Comparison of ENCODE assay signal across 20 cellular contexts in the genomic region with DNA sequence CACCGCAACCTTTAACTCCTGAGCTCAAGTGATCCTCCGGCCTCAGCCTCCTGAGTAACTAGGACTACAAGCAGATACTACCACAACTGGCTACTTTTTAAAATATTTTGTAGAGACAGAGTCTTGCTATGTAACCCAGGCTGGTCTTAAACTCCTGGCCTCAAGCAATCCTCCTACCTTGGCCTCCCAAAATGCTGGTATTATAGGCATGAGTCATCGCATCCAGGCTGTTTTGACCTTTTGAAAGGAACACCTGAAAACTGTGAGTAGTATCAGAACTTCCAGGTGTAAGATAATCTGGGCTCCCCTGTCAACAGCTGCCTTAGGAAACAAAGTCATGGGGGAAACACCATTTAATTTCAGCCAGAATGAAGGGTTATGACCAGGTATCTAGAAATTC.
DNase-seq lines count a peak whose midpoint lies in the region; ATAC-seq, FAIRE-seq and TF ChIP-seq lines count a peak whose summit lies in the region.
"Had no signal": no experiment of that assay in that cellular context is flagged by ENCODE, and none has a peak within 500 bp of the region (broad histone marks: within the 10 kb centered on the region; RNA-seq: fewer than 3 reads in every experiment).

No MANE protein-coding gene starts in this region.

- peaks cover 37% of the 10 kb centered on the region for H3K36me3 Mint-ChIP-seq in activated CD8-positive, alpha-beta T cell treated with anti-CD3 and anti-CD28 coated beads for 36 hours (ENCODE audit: low read depth)
- peaks cover 66% of the 10 kb centered on the region for H3K36me3 Mint-ChIP-seq in activated CD8-positive, alpha-beta T cell treated with anti-CD3 and anti-CD28 coated beads, Interleukin-2, amount 10 ng/mL, durations not matched to agents 7 days and 5 days (ENCODE audit: low read depth)
- peaks cover 40% of the 10 kb centered on the region for H3K36me3 Mint-ChIP-seq in activated naive CD8-positive, alpha-beta T cell treated with anti-CD3 and anti-CD28 coated beads, Interleukin-2, amount 50 U/mL, for 24 hours (ENCODE audit: low read depth)

- TF ChIP-seq CTCF in activated CD8-positive, alpha-beta T cell treated with anti-CD3 and anti-CD28 coated beads for 36 hours (IDR thresholded peaks at IDR 0.05), result no peak
- no peak for TF ChIP-seq CTCF in neutrophil (IDR thresholded peaks at IDR 0.05)

- CTCF ChIA-PET in activated CD8-positive, alpha-beta T cell treated with anti-CD3 and anti-CD28 coated beads for 36 hours (lab: Charles Lee), result no interaction called here
- CTCF ChIA-PET in activated CD8-positive, alpha-beta T cell treated with anti-CD3 and anti-CD28 coated beads, Interleukin-2, amount 10 ng/mL, durations not matched to agents 7 days and 5 days (lab: Charles Lee), result interaction anchor here (0.9 kb wide), 2 partner anchors 13 to 29 kb away, joined by 3 read pairs; no protein-coding TSS in a partner anchor

- no peaks in the 10 kb centered on the region for H3K27me3 ChIP-seq in neutrophil
- H3K27me3 ChIP-seq: neural progenitor cell had no signal

- no peak for DNase-seq in activated CD8-positive, alpha-beta T cell treated with anti-CD3 and anti-CD28 coated beads for 36 hours
- DNase-seq in activated CD8-positive, alpha-beta T cell treated with anti-CD3 and anti-CD28 coated beads, Interleukin-2, amount 10 ng/mL, durations not matched to agents 7 days and 5 days, result no peak
- no peak for DNase-seq in GM19239 (ENCODE audit: insufficient read length, low spot score)
- no peak for DNase-seq in activated naive CD8-positive, alpha-beta T cell treated with anti-CD3 and anti-CD28 coated beads, Interleukin-2, amount 50 U/mL, for 24 hours
- no peak for DNase-seq in NCI-H345 treated with DMSO at 0.1 percent for 48 hours (lab: John Stamatoyannopoulos, UW; ENCODE audit: unreplicated experiment)
- DNase-seq: activated T-cell treated with anti-CD3 and anti-CD28 coated beads, Interleukin-2, amount 50 U/mL, for 72 hours; dermis blood vessel endothelial cell; DMS53; GM23248; MV-4-11; NCI-H510A treated with DMSO at 0.1 percent for 48 hours; NK-92 treated with Interleukin-12 subunit alpha and Interleukin-12 subunit beta, amount 100 ng/mL, for 24 hours; SIG-M5; T-cell had no signal

- no peak for ATAC-seq in activated CD8-positive, alpha-beta T cell treated with anti-CD3 and anti-CD28 coated beads for 36 hours
- no peak for ATAC-seq in activated CD8-positive, alpha-beta T cell treated with anti-CD3 and anti-CD28 coated beads, Interleukin-2, amount 10 ng/mL, durations not matched to agents 7 days and 5 days
- no peak for ATAC-seq in activated naive CD8-positive, alpha-beta T cell treated with anti-CD3 and anti-CD28 coated beads, Interleukin-2, amount 50 U/mL, for 24 hours
- ATAC-seq in HG03097 (IDR thresholded peaks at IDR 0.05; ENCODE audit: low FRiP score, unreplicated experiment), result no peak
- ATAC-seq in GM21367 (IDR thresholded peaks at IDR 0.05; ENCODE audit: unreplicated experiment), result no peak
- ATAC-seq: activated CD4-positive, CD25-positive, alpha-beta regulatory T cell treated with anti-CD3 and anti-CD28 coated beads, Interleukin-2, amount 50 U/mL, for 24 hours; activated T-cell treated with anti-CD3 and anti-CD28 coated beads, Interleukin-2, amount 50 U/mL, for 72 hours; T-cell had no signal

- FAIRE-seq in GM19239 (lab: Jason Lieb, UNC), result peak; percentile 71
- FAIRE-seq: G401.6 had no signal

- H3K4me1 Mint-ChIP-seq in activated CD8-positive, alpha-beta T cell treated with anti-CD3 and anti-CD28 coated beads for 36 hours (ENCODE audit: low read depth), result peaks cover 34% of the 10 kb centered on the region
- peaks cover 22% of the 10 kb centered on the region for H3K4me1 Mint-ChIP-seq in activated CD8-positive, alpha-beta T cell treated with anti-CD3 and anti-CD28 coated beads, Interleukin-2, amount 10 ng/mL, durations not matched to agents 7 days and 5 days (ENCODE audit: low read depth)
- H3K4me1 Mint-ChIP-seq in activated naive CD8-positive, alpha-beta T cell treated with anti-CD3 and anti-CD28 coated beads, Interleukin-2, amount 50 U/mL, for 24 hours, result peaks cover 32% of the 10 kb centered on the region

- no peaks in the 10 kb centered on the region for H3K4me1 ChIP-seq in neutrophil (ENCODE audit: control insufficient read depth in 1 of 2, insufficient read depth in 1 of 2, low read depth in 1 of 2, low read length in 1 of 2)

- POLR2A ChIA-PET in activated CD8-positive, alpha-beta T cell treated with anti-CD3 and anti-CD28 coated beads for 36 hours (lab: Charles Lee), result no interaction called here
- POLR2A ChIA-PET in activated CD8-positive, alpha-beta T cell treated with anti-CD3 and anti-CD28 coated beads, Interleukin-2, amount 10 ng/mL, durations not matched to agents 7 days and 5 days (lab: Charles Lee), result no interaction called here

- H3K4me3 ChIP-seq in neutrophil (ENCODE audit: low read depth in 1 of 2, low read length in 1 of 2), result no peak overlapping the region
- H3K4me3 ChIP-seq: GM23248, neural progenitor cell had no signal

- peak overlapping the region; percentile 13 for H3K27ac ChIP-seq in neutrophil
- H3K27ac ChIP-seq: GM23248, neural progenitor cell had no signal

- no peaks in the 10 kb centered on the region for H3K9me3 Mint-ChIP-seq in activated CD8-positive, alpha-beta T cell treated with anti-CD3 and anti-CD28 coated beads for 36 hours
- no peaks in the 10 kb centered on the region for H3K9me3 Mint-ChIP-seq in activated CD8-positive, alpha-beta T cell treated with anti-CD3 and anti-CD28 coated beads, Interleukin-2, amount 10 ng/mL, durations not matched to agents 7 days and 5 days (ENCODE audit: insufficient read depth)
- no peaks in the 10 kb centered on the region for H3K9me3 Mint-ChIP-seq in activated naive CD8-positive, alpha-beta T cell treated with anti-CD3 and anti-CD28 coated beads, Interleukin-2, amount 50 U/mL, for 24 hours
- H3K9me3 Mint-ChIP-seq: activated T-cell treated with anti-CD3 and anti-CD28 coated beads, Interleukin-2, amount 50 U/mL, for 72 hours; neural progenitor cell; T-cell had no signal

- no peak overlapping the region for H3K4me3 Mint-ChIP-seq in activated CD8-positive, alpha-beta T cell treated with anti-CD3 and anti-CD28 coated beads for 36 hours
- no peak overlapping the region for H3K4me3 Mint-ChIP-seq in activated CD8-positive, alpha-beta T cell treated with anti-CD3 and anti-CD28 coated beads, Interleukin-2, amount 10 ng/mL, durations not matched to agents 7 days and 5 days
- H3K4me3 Mint-ChIP-seq in activated naive CD8-positive, alpha-beta T cell treated with anti-CD3 and anti-CD28 coated beads, Interleukin-2, amount 50 U/mL, for 24 hours, result no peak overlapping the region
- H3K4me3 Mint-ChIP-seq: activated T-cell treated with anti-CD3 and anti-CD28 coated beads, Interleukin-2, amount 50 U/mL, for 72 hours; neural progenitor cell; T-cell had no signal

- intact Hi-C loops in activated CD8-positive, alpha-beta T cell treated with anti-CD3 and anti-CD28 coated beads for 36 hours (cut with micrococcal nuclease), result no loop called here

- H3K36me3 ChIP-seq in neutrophil, result peaks cover 95% of the 10 kb centered on the region
- H3K36me3 ChIP-seq: neural progenitor cell had no signal

- H3K27me3 Mint-ChIP-seq in activated CD8-positive, alpha-beta T cell treated with anti-CD3 and anti-CD28 coated beads for 36 hours, result no peaks in the 10 kb centered on the region
- no peaks in the 10 kb centered on the region for H3K27me3 Mint-ChIP-seq in activated CD8-positive, alpha-beta T cell treated with anti-CD3 and anti-CD28 coated beads, Interleukin-2, amount 10 ng/mL, durations not matched to agents 7 days and 5 days (ENCODE audit: low read depth)
- H3K27me3 Mint-ChIP-seq in activated naive CD8-positive, alpha-beta T cell treated with anti-CD3 and anti-CD28 coated beads, Interleukin-2, amount 50 U/mL, for 24 hours, result no peaks in the 10 kb centered on the region
- H3K27me3 Mint-ChIP-seq: T-cell had no signal

- no peaks in the 10 kb centered on the region for H3K9me3 ChIP-seq in neutrophil

- peak overlapping the region; percentile 63 for H3K27ac Mint-ChIP-seq in activated CD8-positive, alpha-beta T cell treated with anti-CD3 and anti-CD28 coated beads for 36 hours
- H3K27ac Mint-ChIP-seq in activated CD8-positive, alpha-beta T cell treated with anti-CD3 and anti-CD28 coated beads, Interleukin-2, amount 10 ng/mL, durations not matched to agents 7 days and 5 days, result no peak overlapping the region
- H3K27ac Mint-ChIP-seq in activated naive CD8-positive, alpha-beta T cell treated with anti-CD3 and anti-CD28 coated beads, Interleukin-2, amount 50 U/mL, for 24 hours, result peak overlapping the region; percentile 46
- H3K27ac Mint-ChIP-seq: neural progenitor cell had no signal
